In the genomic region with DNA sequence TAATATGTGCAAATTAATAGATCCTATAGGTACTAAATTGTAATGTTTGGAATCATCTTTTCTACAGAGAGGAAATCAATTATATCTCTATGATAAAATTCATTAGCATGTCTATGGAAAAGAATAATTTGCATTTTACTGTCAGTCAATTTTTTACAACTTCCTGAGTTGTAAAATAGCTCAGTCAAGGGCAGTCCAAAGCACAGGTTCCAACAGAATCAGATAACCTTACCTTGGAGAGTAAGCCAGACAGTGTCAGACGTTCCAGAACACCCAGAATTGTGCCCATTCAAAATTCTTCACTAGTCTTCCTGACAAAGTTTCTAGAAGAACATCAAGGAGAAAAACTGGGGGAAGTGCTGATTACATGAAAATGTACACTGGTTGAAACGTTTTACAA, we compare ENCODE assay signal across 25 cellular contexts. TPM values are rescaled to one million over a fixed set of nuclear protein-coding genes. Genes with fewer than 3 reads are reported as not detected.
DNase-seq lines count a peak whose midpoint lies in the region; ATAC-seq, FAIRE-seq and TF ChIP-seq lines count a peak whose summit lies in the region.
"Had no signal": no experiment of that assay in that cellular context is flagged by ENCODE, and none has a peak within 500 bp of the region (broad histone marks: within the 10 kb centered on the region; RNA-seq: fewer than 3 reads in every experiment).

No MANE protein-coding gene starts in this region.

- H3K9me3 Mint-ChIP-seq in endothelial cell (ENCODE audit: unreplicated experiment), result no peaks in the 10 kb centered on the region

- TF ChIP-seq EP300 in K562 (IDR thresholded peaks at IDR 0.05; ENCODE audit: low read length), result no peak

- no peaks in the 10 kb centered on the region for H3K27me3 Mint-ChIP-seq in endothelial cell (ENCODE audit: unreplicated experiment)

- H3K9ac ChIP-seq in K562 (ENCODE audit: insufficient read depth in 1 of 2, low read depth in 2 of 2, low read length in 2 of 2), result no peak overlapping the region
- H3K9ac ChIP-seq: BLaER1, GM23248 had no signal

- H3K36me3 Mint-ChIP-seq in endothelial cell (ENCODE audit: low read depth, unreplicated experiment), result no peaks in the 10 kb centered on the region
- H3K36me3 Mint-ChIP-seq: CD4-positive, CD25-positive, alpha-beta regulatory T cell; CD8-positive, alpha-beta T cell had no signal

- intact Hi-C loops in K562 (cut with micrococcal nuclease), result no loop called here
- intact Hi-C loops in aorta (cut with DNase I), result no loop called here
- intact Hi-C loops in vagina (cut with DNase I), result no loop called here

- peaks cover 0 to 2% of the 10 kb centered on the region in 2 experiments; a peak in 1 of 5 replicates for H3K27me3 ChIP-seq in K562 (ENCODE audit: control insufficient read depth in 2 of 2, insufficient read depth in 2 of 2, low read length in 2 of 2)
- H3K27me3 ChIP-seq in aorta (ENCODE audit: control insufficient read depth in 1 of 2, insufficient read depth in 2 of 2, low read length in 1 of 2), result no peaks in the 10 kb centered on the region
- H3K27me3 ChIP-seq in vagina, result no peaks in the 10 kb centered on the region
- H3K27me3 ChIP-seq: BLaER1 had no signal

- POLR2A ChIA-PET in K562 (lab: Yijun Ruan, JAX), result no interaction called here

- H3K79me2 ChIP-seq in K562 (ENCODE audit: control insufficient read depth, insufficient read depth, low read length), result no peaks in the 10 kb centered on the region

- H3K9me3 ChIP-seq in K562 (replicated peaks; ENCODE audit: control insufficient read depth, insufficient read depth, low read depth, low read length), result no peaks in the 10 kb centered on the region
- H3K9me3 ChIP-seq in aorta (ENCODE audit: control insufficient read depth, low read length), result no peaks in the 10 kb centered on the region
- no peaks in the 10 kb centered on the region for H3K9me3 ChIP-seq in vagina

- H4K20me1 ChIP-seq in K562 (replicated peaks; ENCODE audit: control insufficient read depth, insufficient read depth, low read length), result no peaks in the 10 kb centered on the region
- H4K20me1 ChIP-seq: BLaER1 had no signal

- H3K4me3 ChIP-seq in K562, result no peak overlapping the region
- no peak overlapping the region for H3K4me3 ChIP-seq in aorta (ENCODE audit: low read length in 2 of 2)
- H3K4me3 ChIP-seq in vagina, result no peak overlapping the region
- H3K4me3 ChIP-seq: BLaER1, GM12878, GM23248 had no signal

- H3K27ac Mint-ChIP-seq in endothelial cell (ENCODE audit: unreplicated experiment), result no peak overlapping the region
- H3K27ac Mint-ChIP-seq: B cell; CD8-positive, alpha-beta T cell had no signal

- peak overlapping the region; percentile 51 for H3K27ac ChIP-seq in 22Rv1
- no peak overlapping the region for H3K27ac ChIP-seq in K562 (ENCODE audit: extremely low read depth, low read depth, low read length)
- no peak overlapping the region for H3K27ac ChIP-seq in aorta (ENCODE audit: low read depth in 1 of 2, low read length in 2 of 2)
- H3K27ac ChIP-seq in vagina, result no peak overlapping the region
- H3K27ac ChIP-seq: BLaER1, C4-2B, GM23248 had no signal

- CTCF ChIA-PET in K562 (lab: Yijun Ruan, JAX; ENCODE audit: low intra/inter-chr PET ratio), result no interaction called here

- WGBS in K562 (ENCODE audit: insufficient coverage, low coverage, missing lambda C conversion rate), result 1% methylated on average over 2 of the region's 2 CpGs
- WGBS in aorta, 2 donors, result 33 to 36% methylated on average over 2 of the region's 2 CpGs

- H2AFZ ChIP-seq in K562 (ENCODE audit: low read depth, low read length), result no peak overlapping the region
- H2AFZ ChIP-seq: GM23248 had no signal

- H3K36me3 ChIP-seq in K562 (ENCODE audit: control insufficient read depth, insufficient read depth, low read length) (no peaks in the 10 kb centered on the region), aorta (ENCODE audit: control insufficient read depth in 1 of 2, insufficient read depth in 2 of 2, low read length in 1 of 2) (no peaks in the 10 kb centered on the region), vagina (no peaks in the 10 kb centered on the region)
- H3K36me3 ChIP-seq: BLaER1 had no signal

- in situ Hi-C loops in K562 (cut with MboI), result no loop called here

- ATAC-seq in K562, result 0 out of 3 replicates have a peak, but pooled peaks have one; percentile 32
- no peak for ATAC-seq in aorta (ENCODE audit: low FRiP score)
- ATAC-seq: CD8-positive, alpha-beta T cell; GM12878 had no signal

- H3K4me1 Mint-ChIP-seq in endothelial cell (ENCODE audit: unreplicated experiment), result no peaks in the 10 kb centered on the region
- H3K4me1 Mint-ChIP-seq: B cell; CD4-positive, CD25-positive, alpha-beta regulatory T cell had no signal

- no TSS peak for BruUV-seq in K562 (replicated peaks; lab: Mats Ljungman, UMichigan)

- H3K4me3 Mint-ChIP-seq in endothelial cell (ENCODE audit: unreplicated experiment), result no peak overlapping the region
- H3K4me3 Mint-ChIP-seq: B cell; CD4-positive, CD25-positive, alpha-beta regulatory T cell; CD8-positive, alpha-beta T cell had no signal

- H3K4me1 ChIP-seq in K562 (replicated peaks in 1 of 2; ENCODE audit: control insufficient read depth in 2 of 2, insufficient read depth in 2 of 2, low read length in 2 of 2), result no peaks in the 10 kb centered on the region
- H3K4me1 ChIP-seq in aorta (ENCODE audit: control insufficient read depth in 1 of 2, insufficient read depth in 2 of 2, low read length in 2 of 2), result no peaks in the 10 kb centered on the region
- no peaks in the 10 kb centered on the region for H3K4me1 ChIP-seq in vagina
- H3K4me1 ChIP-seq: BLaER1, Caco-2 had no signal

- H3K4me2 ChIP-seq in K562 (ENCODE audit: insufficient read depth, low read length), result no peak overlapping the region
- H3K4me2 ChIP-seq: BLaER1 had no signal

- TF ChIP-seq RAD21 in K562 (CRISPR knock-in tag; conservative IDR thresholded peaks at IDR 0.05 in 1 of 2, IDR thresholded peaks at IDR 0.05 in 1 of 2), result no peak

- TF ChIP-seq POLR2A in K562 (conservative IDR thresholded peaks at IDR 0.05), result no peak
- no peak for TF ChIP-seq POLR2A in vagina (IDR thresholded peaks at IDR 0.05)

- H3K9me1 ChIP-seq in K562 (ENCODE audit: control insufficient read depth, insufficient read depth, low read length), result no peaks in the 10 kb centered on the region

- no peak for FAIRE-seq in K562 (lab: Jason Lieb, UNC)
- FAIRE-seq: GM12878, GM19239, H1 had no signal

- TF ChIP-seq CTCF in 22Rv1 (IDR thresholded peaks at IDR 0.05) (no peak), K562 (IDR thresholded peaks at IDR 0.05 in 2 of 3, conservative IDR thresholded peaks at IDR 0.05 in 1 of 3; ENCODE audit: insufficient read depth in 2 of 3, low read depth in 1 of 3, low read length in 3 of 3) (no peak), endothelial cell (IDR thresholded peaks at IDR 0.05; ENCODE audit: unreplicated experiment) (no peak), vagina (IDR thresholded peaks at IDR 0.05) (no peak)

- DNase-seq in HuH-7.5 (ENCODE audit: low spot score), result peak; percentile 20
- peak; percentile 52 to 54 for DNase-seq in NCI-H526 (lab: John Stamatoyannopoulos, UW)
- DNase-seq in K562 (ENCODE audit: extremely low read depth in 1 of 4, low spot score in 3 of 4), result no peak
- no peak for DNase-seq in aorta
- no peak for DNase-seq in endothelial cell (ENCODE audit: low spot score)
- DNase-seq in vagina (ENCODE audit: extremely low spot score in 2 of 2), result no peak
- DNase-seq in NCI-H226, result no peak
- DNase-seq: 8988T; Caco-2; CD4-positive, CD25-positive, alpha-beta regulatory T cell; CD8-positive, alpha-beta T cell; DMS153; DMS79; EL; GDM1; GM23248; H7; HCEC 1CT had no signal

TF ChIP-seq in K562, 482 proteins besides CTCF, POLR2A, EP300 and RAD21 (continues in another document):
- TF ChIP-seq BDP1 (IDR thresholded peaks at IDR 0.05; ENCODE audit: insufficient read depth, insufficient read length) (no peak), HDAC6 (IDR thresholded peaks at IDR 0.05; ENCODE audit: low read depth, low read length) (no peak), ZNF511 (CRISPR knock-in tag; IDR thresholded peaks at IDR 0.05) (no peak), POU5F1 (IDR thresholded peaks at IDR 0.05; ENCODE audit: borderline replicate concordance, low read depth, low read length, partially characterized antibody) (no peak), FOS (IDR thresholded peaks at IDR 0.05; ENCODE audit: extremely low read depth, insufficient read length) (no peak), BRCA1 (IDR thresholded peaks at IDR 0.05) (no peak), BRCA1 (CRISPR knock-in tag; IDR thresholded peaks at IDR 0.05) (no peak), NR2F6 (CRISPR knock-in tag; IDR thresholded peaks at IDR 0.05) (no peak)

RNA-seq across cellular contexts. Expression of gene IMMP2L, which starts 31.1 kb away (rescaled TPM):
- 70.2 and 124 TPM in 2 replicates for total RNA-seq in K562 (2011; cell fraction: chromatin; rRNA removed; ENCODE audit: low replicate concordance)
- 46.2 and 55.4 TPM in 2 replicates for total RNA-seq in K562 (2011; cell fraction: nucleolus; rRNA removed)
- total RNA-seq in K562 (2011; cell fraction: nucleoplasm; rRNA removed), result 77.4 and 131 TPM in 2 replicates
- 46.1 and 46.8 TPM in 2 replicates for total RNA-seq in K562 (2014; rRNA removed)
- 59.6 and 62.0 TPM in 2 replicates for total RNA-seq in K562 (2014; rRNA removed; fragmentation: Illumina TruSeq; extraction: Trizol)
- 46.1 and 61.3 TPM in 2 replicates for total RNA-seq in K562 (2015; rRNA removed; fragmentation: Illumina TruSeq; extraction: Trizol)
- 45.2 and 53.0 TPM in 2 replicates for total RNA-seq in K562 (2021)
- polyA plus RNA-seq in K562 (2011; rRNA removed), result 21.7 and 29.7 TPM in 2 replicates
- polyA plus RNA-seq in K562 (2011; cell fraction: cytosol; rRNA removed), result 9.1 and 17.4 TPM in 2 replicates
- 33.0 and 40.5 TPM in 2 replicates for polyA plus RNA-seq in K562 (2011; cell fraction: nucleus; rRNA removed)
- polyA plus RNA-seq in K562 (2012), result 37.8 and 45.1 TPM in 2 replicates
- 37.3 and 39.6 TPM in 2 replicates for polyA plus RNA-seq in K562 (2014; fragmentation: Illumina TruSeq; extraction: Trizol)
- polyA plus RNA-seq in K562 (2014; fragmentation: Nextera tagmentation; extraction: Ambion mirVana), result 100 to 1,000 TPM; 112 to 116 TPM
- 33.7 and 35.1 TPM in 2 replicates for polyA plus RNA-seq in K562 (2014; rRNA removed)
- polyA minus RNA-seq in K562 (2011; rRNA and poly(A)+ RNA removed), result 63.6 and 70.2 TPM in 2 replicates
- polyA minus RNA-seq in K562 (2011; cell fraction: cytosol; rRNA and poly(A)+ RNA removed), result 6.2 and 12.0 TPM in 2 replicates
- 137 and 151 TPM in 2 replicates for polyA minus RNA-seq in K562 (2011; cell fraction: nucleus; rRNA and poly(A)+ RNA removed)
- total RNA-seq in aorta, result 10 to 100 TPM; 26.9 to 32.9 TPM
- polyA plus RNA-seq in aorta, result 10 to 100 TPM; 24.3 to 26.7 TPM
- total RNA-seq in endothelial cell (ENCODE audit: unreplicated experiment), result 11.2 TPM
- 13.3 TPM for total RNA-seq in vagina

Comparison
In these comparisons a context has a peak if more than half of its experiments do, and no peak if none do; other contexts are left out.
1. DNase-seq: peak in HuH-7.5 (single experiment) and NCI-H526 (2 of 2); none in K562 (0 of 4), aorta (0 of 2), endothelial cell (single experiment), vagina (0 of 2) and NCI-H226 (single experiment).